ENCODE assay signal across 8 cellular contexts in the genomic region with DNA sequence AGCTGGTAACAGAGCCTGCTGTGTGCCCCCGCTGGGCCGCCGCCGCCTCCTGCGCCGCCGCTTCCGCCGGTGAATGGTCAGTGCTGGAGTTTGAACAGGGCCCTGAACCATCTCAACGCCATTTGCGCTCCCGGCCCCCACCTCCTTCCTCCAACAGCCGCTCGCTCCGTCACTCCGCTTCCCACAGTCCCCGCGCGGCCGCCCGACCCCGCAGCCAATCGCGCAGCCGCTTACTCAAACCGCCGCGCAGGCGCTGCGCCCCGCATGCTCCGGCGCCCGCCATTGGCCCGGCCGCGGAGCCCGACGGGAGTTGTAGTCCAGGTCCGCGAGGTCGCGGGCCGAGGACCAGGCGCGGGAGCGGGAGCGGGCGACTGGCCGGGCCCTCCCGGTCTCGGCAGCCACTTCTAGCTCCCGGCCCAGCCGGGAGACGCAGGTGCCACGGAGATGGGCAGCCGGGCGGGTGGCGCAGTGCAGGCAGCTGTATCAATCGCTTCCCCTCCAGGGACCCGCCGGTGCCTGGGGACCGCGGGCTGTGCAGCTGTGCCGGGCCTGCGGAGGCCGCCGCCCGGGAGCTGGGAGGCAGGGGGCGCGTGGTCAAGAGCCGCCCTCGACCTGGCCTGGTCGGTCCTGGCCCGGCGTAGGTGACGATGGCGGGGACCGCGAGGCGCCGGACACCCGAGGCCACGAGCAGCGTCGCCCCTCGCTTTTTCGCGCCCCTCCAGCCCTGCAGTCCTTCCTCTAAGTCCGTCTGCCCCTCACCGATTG. TPM values are rescaled to one million over a fixed set of nuclear protein-coding genes. Genes with fewer than 3 reads are reported as not detected.
DNase-seq lines count a peak whose midpoint lies in the region; ATAC-seq and TF ChIP-seq lines count a peak whose summit lies in the region.

A gene with protein sequence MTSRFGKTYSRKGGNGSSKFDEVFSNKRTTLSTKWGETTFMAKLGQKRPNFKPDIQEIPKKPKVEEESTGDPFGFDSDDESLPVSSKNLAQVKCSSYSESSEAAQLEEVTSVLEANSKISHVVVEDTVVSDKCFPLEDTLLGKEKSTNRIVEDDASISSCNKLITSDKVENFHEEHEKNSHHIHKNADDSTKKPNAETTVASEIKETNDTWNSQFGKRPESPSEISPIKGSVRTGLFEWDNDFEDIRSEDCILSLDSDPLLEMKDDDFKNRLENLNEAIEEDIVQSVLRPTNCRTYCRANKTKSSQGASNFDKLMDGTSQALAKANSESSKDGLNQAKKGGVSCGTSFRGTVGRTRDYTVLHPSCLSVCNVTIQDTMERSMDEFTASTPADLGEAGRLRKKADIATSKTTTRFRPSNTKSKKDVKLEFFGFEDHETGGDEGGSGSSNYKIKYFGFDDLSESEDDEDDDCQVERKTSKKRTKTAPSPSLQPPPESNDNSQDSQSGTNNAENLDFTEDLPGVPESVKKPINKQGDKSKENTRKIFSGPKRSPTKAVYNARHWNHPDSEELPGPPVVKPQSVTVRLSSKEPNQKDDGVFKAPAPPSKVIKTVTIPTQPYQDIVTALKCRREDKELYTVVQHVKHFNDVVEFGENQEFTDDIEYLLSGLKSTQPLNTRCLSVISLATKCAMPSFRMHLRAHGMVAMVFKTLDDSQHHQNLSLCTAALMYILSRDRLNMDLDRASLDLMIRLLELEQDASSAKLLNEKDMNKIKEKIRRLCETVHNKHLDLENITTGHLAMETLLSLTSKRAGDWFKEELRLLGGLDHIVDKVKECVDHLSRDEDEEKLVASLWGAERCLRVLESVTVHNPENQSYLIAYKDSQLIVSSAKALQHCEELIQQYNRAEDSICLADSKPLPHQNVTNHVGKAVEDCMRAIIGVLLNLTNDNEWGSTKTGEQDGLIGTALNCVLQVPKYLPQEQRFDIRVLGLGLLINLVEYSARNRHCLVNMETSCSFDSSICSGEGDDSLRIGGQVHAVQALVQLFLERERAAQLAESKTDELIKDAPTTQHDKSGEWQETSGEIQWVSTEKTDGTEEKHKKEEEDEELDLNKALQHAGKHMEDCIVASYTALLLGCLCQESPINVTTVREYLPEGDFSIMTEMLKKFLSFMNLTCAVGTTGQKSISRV (N-terminal part only) (minus strand): TSS at position 173 of the 765 bp plus-strand sequence. CDS start 3,723 bp downstream, outside the sequence.

- intact Hi-C loops in activated B cell treated with CpG ODN at 0.5 μM for 24 hours (cut with micrococcal nuclease) = loop anchor here (1.0 to 10.0 kb wide), 8 partner anchors 14 to 573 kb away; partner anchors contain the start of genes GLUD1 and SHLD2

- H3K27ac Mint-ChIP-seq in activated B cell treated with CpG ODN at 0.5 μM for 24 hours = peak within 1 kb of the TSS; percentile 80

- no peaks in the 10 kb centered on the region for H3K9me3 Mint-ChIP-seq in activated B cell treated with CpG ODN at 0.5 μM for 24 hours

- H3K4me3 ChIP-seq in cardiac fibroblast (replicated peaks in 1 of 2; ENCODE audit: low read depth in 2 of 2, low read length in 2 of 2) = peak within 1 kb of the TSS; percentile 81 to 89
- peak within 1 kb of the TSS; percentile 93 for H3K4me3 ChIP-seq in smooth muscle cell

- peak within 1 kb of the TSS; percentile 90 for H3K27ac ChIP-seq in smooth muscle cell (ENCODE audit: low read depth)

- peaks cover 26% of the 10 kb centered on the region for H3K36me3 Mint-ChIP-seq in activated B cell treated with CpG ODN at 0.5 μM for 24 hours (ENCODE audit: low read depth)

- H2AFZ ChIP-seq in smooth muscle cell (ENCODE audit: low read depth) = peak within 1 kb of the TSS; percentile 96

- peaks cover 41% of the 10 kb centered on the region for H4K20me1 ChIP-seq in smooth muscle cell (ENCODE audit: low read depth)

- TF ChIP-seq CTCF in activated B cell treated with CpG ODN at 0.5 μM for 24 hours (IDR thresholded peaks at IDR 0.05) (no peak), cardiac fibroblast (IDR thresholded peaks at IDR 0.05; ENCODE audit: low read depth, low read length) (no peak), smooth muscle cell (IDR thresholded peaks at IDR 0.05; ENCODE audit: borderline replicate concordance, insufficient read depth, poor library complexity, severe bottlenecking) (peak; percentile 15)

- DNase-seq in AG08396 (ENCODE audit: low spot score) (peak; percentile 100), NCI-H2227 treated with DMSO at 0.1 percent for 48 hours (lab: John Stamatoyannopoulos, UW) (peak; percentile 77), activated B cell treated with CpG ODN at 0.5 μM for 24 hours (peak; percentile 94), cardiac fibroblast (ENCODE audit: low read depth in 2 of 2) (peak; percentile 93 to 95), iPS-NIHi7 (ENCODE audit: extremely low spot score) (peak; percentile 99), smooth muscle cell (lab: John Stamatoyannopoulos, UW; ENCODE audit: unreplicated experiment) (peak; percentile 80)

- peak within 1 kb of the TSS; percentile 92 for H3K4me3 Mint-ChIP-seq in activated B cell treated with CpG ODN at 0.5 μM for 24 hours

- H3K79me2 ChIP-seq in smooth muscle cell (ENCODE audit: low read depth) = peaks cover 64% of the 10 kb centered on the region

- H3K27me3 ChIP-seq in smooth muscle cell (ENCODE audit: low read depth) = no peaks in the 10 kb centered on the region

- peaks cover 28% of the 10 kb centered on the region for H3K4me1 ChIP-seq in smooth muscle cell (ENCODE audit: low read depth)

- H3K9me3 ChIP-seq in smooth muscle cell (replicated peaks; ENCODE audit: low read depth) = no peaks in the 10 kb centered on the region

- no peaks in the 10 kb centered on the region for H3F3A ChIP-seq in smooth muscle cell (ENCODE audit: low read depth)

- peak; percentile 73 for TF ChIP-seq POLR2A in GM18951 (IDR thresholded peaks at IDR 0.05; ENCODE audit: extremely low read depth, insufficient read depth, insufficient read length)

- H3K36me3 ChIP-seq in smooth muscle cell (ENCODE audit: low read depth) = no peaks in the 10 kb centered on the region

- CTCF ChIA-PET in activated B cell treated with CpG ODN at 0.5 μM for 24 hours (lab: Charles Lee) = no interaction called here

- POLR2A ChIA-PET in activated B cell treated with CpG ODN at 0.5 μM for 24 hours (lab: Charles Lee) = interaction anchor here (0.7 to 2.6 kb wide), 3 partner anchors 14 to 543 kb away, joined by 3 to 17 read pairs (median 4); no protein-coding TSS in a partner anchor

- ATAC-seq in HG03175 (IDR thresholded peaks at IDR 0.05; ENCODE audit: unreplicated experiment) = peak; percentile 96
- ATAC-seq in activated B cell treated with CpG ODN at 0.5 μM for 24 hours (ENCODE audit: low read depth) = peak; percentile 91

- H3K4me1 Mint-ChIP-seq in activated B cell treated with CpG ODN at 0.5 μM for 24 hours = peaks cover 41% of the 10 kb centered on the region

- peaks cover 4% of the 10 kb centered on the region for H3K27me3 Mint-ChIP-seq in activated B cell treated with CpG ODN at 0.5 μM for 24 hours

- under 1% methylated on average over 66 of the region's 91 CpGs for WGBS in smooth muscle cell (ENCODE audit: low lambda C conversion rate)

- peak within 1 kb of the TSS; percentile 100 for H3K4me2 ChIP-seq in smooth muscle cell

- H3K9ac ChIP-seq in smooth muscle cell (ENCODE audit: low read depth) = peak within 1 kb of the TSS; percentile 94

- in situ Hi-C loops in GM18951 (cut with MboI; ENCODE audit: low sequenced_read_pairs, unreplicated experiment) = no loop called here

RNA-seq across cellular contexts. Expression of the gene that starts here (rescaled TPM):
- 35.9 and 38.5 TPM in 2 replicates for total RNA-seq in activated B cell treated with CpG ODN at 0.5 μM for 24 hours
- 30.5 and 46.3 TPM in 2 replicates for total RNA-seq in smooth muscle cell
- 14.0 and 16.6 TPM in 2 replicates for polyA plus RNA-seq in smooth muscle cell

Comparison
In these comparisons a context has a peak if more than half of its experiments do, and no peak if none do; other contexts are left out.
1. Peak in every context shown above with its lines: DNase-seq, ATAC-seq, H3K4me3 ChIP-seq and H3K27ac ChIP-seq.